Comparison of ENCODE assay signal across 8 cellular contexts in genomic region chr10:100986952-100987684, GRCh38. TPM values are rescaled to one million over a fixed set of nuclear protein-coding genes. Genes with fewer than 3 reads are reported as not detected.
DNase-seq lines count a peak whose midpoint lies in the region; ATAC-seq and TF ChIP-seq lines count a peak whose summit lies in the region.

MRPL43 (minus strand) TSS chr10:100987497; CDS start chr10:100987443, 54 bp downstream.
TWNK (plus strand) TSS chr10:100987543; CDS start chr10:100988211, 668 bp downstream.

- CTCF ChIA-PET in activated B cell treated with CpG ODN at 0.5 μM for 24 hours (lab: Charles Lee): interaction anchor here (6.0 kb wide), 1 partner anchor 10 kb away, joined by 34 read pairs; no protein-coding TSS in a partner anchor

- H3K4me1 Mint-ChIP-seq in activated B cell treated with CpG ODN at 0.5 μM for 24 hours: peaks cover 46% of the 10 kb centered on the region

- H3K4me2 ChIP-seq in smooth muscle cell: peak within 1 kb of the TSS; percentile 96

- peak within 1 kb of the TSS; percentile 82 for H3K27ac Mint-ChIP-seq in activated B cell treated with CpG ODN at 0.5 μM for 24 hours

- no peak for TF ChIP-seq CTCF in activated B cell treated with CpG ODN at 0.5 μM for 24 hours (IDR thresholded peaks at IDR 0.05)
- TF ChIP-seq CTCF in cardiac fibroblast (IDR thresholded peaks at IDR 0.05; ENCODE audit: low read depth, low read length): no peak
- no peak for TF ChIP-seq CTCF in smooth muscle cell (IDR thresholded peaks at IDR 0.05; ENCODE audit: borderline replicate concordance, insufficient read depth, poor library complexity, severe bottlenecking)

- peak; percentile 69 for ATAC-seq in GM18517 (IDR thresholded peaks at IDR 0.05; ENCODE audit: unreplicated experiment)
- ATAC-seq in HG03025 (IDR thresholded peaks at IDR 0.05; ENCODE audit: low FRiP score, unreplicated experiment): peak; percentile 67
- ATAC-seq in activated B cell treated with CpG ODN at 0.5 μM for 24 hours (ENCODE audit: low read depth): peak; percentile 95

- H3K4me3 ChIP-seq in cardiac fibroblast (replicated peaks in 1 of 2; ENCODE audit: low read depth in 2 of 2, low read length in 2 of 2) (peak within 1 kb of the TSS; percentile 97 to 100), smooth muscle cell (peak within 1 kb of the TSS; percentile 88)

- H3K36me3 ChIP-seq in smooth muscle cell (ENCODE audit: low read depth): no peaks in the 10 kb centered on the region

- peak within 1 kb of the TSS; percentile 60 for H3K9ac ChIP-seq in smooth muscle cell (ENCODE audit: low read depth)

- H3K27me3 Mint-ChIP-seq in activated B cell treated with CpG ODN at 0.5 μM for 24 hours: no peaks in the 10 kb centered on the region

- peak; percentile 69 for DNase-seq in A172 (ENCODE audit: low spot score)
- DNase-seq in NCI-H2171 treated with DMSO at 0.1 percent for 48 hours (lab: John Stamatoyannopoulos, UW): peak; percentile 47
- peak; percentile 81 for DNase-seq in activated B cell treated with CpG ODN at 0.5 μM for 24 hours
- peak; percentile 73 to 77 for DNase-seq in cardiac fibroblast (ENCODE audit: low read depth in 2 of 2)
- DNase-seq in inferior parietal cortex (ENCODE audit: extremely low spot score): peak; percentile 93
- DNase-seq in smooth muscle cell (lab: John Stamatoyannopoulos, UW; ENCODE audit: unreplicated experiment): peak; percentile 46

- 1% methylated on average over 75 of the region's 75 CpGs for WGBS in smooth muscle cell (ENCODE audit: low lambda C conversion rate)

- H3K9me3 ChIP-seq in smooth muscle cell (replicated peaks; ENCODE audit: low read depth): no peaks in the 10 kb centered on the region

- peaks cover 29% of the 10 kb centered on the region for H3K79me2 ChIP-seq in smooth muscle cell (ENCODE audit: low read depth)

- no peaks in the 10 kb centered on the region for H3K9me3 Mint-ChIP-seq in activated B cell treated with CpG ODN at 0.5 μM for 24 hours

- H3K27me3 ChIP-seq in smooth muscle cell (ENCODE audit: low read depth): no peaks in the 10 kb centered on the region

- H3K27ac ChIP-seq in smooth muscle cell (ENCODE audit: low read depth): peak within 1 kb of the TSS; percentile 65

- peaks cover 9% of the 10 kb centered on the region for H3K4me1 ChIP-seq in smooth muscle cell (ENCODE audit: low read depth)

- POLR2A ChIA-PET in activated B cell treated with CpG ODN at 0.5 μM for 24 hours (lab: Charles Lee): interaction anchor here (1.0 to 4.7 kb wide), 2 partner anchors 11 to 75 kb away, joined by 3 to 54 read pairs; partner anchors contain the start of genes LZTS2 and SLF2

- H2AFZ ChIP-seq in smooth muscle cell (ENCODE audit: low read depth): peak within 1 kb of the TSS; percentile 99

- peaks cover 50% of the 10 kb centered on the region for H3K36me3 Mint-ChIP-seq in activated B cell treated with CpG ODN at 0.5 μM for 24 hours (ENCODE audit: low read depth)

- intact Hi-C loops in activated B cell treated with CpG ODN at 0.5 μM for 24 hours (cut with micrococcal nuclease): loop anchor here (1.0 to 2.0 kb wide), 2 partner anchors 10 to 18 kb away; partner anchors contain the start of gene SEMA4G

- no peaks in the 10 kb centered on the region for H3F3A ChIP-seq in smooth muscle cell (ENCODE audit: low read depth)

- H4K20me1 ChIP-seq in smooth muscle cell (ENCODE audit: low read depth): no peaks in the 10 kb centered on the region

- H3K4me3 Mint-ChIP-seq in activated B cell treated with CpG ODN at 0.5 μM for 24 hours: peak within 1 kb of the TSS; percentile 92

RNA-seq across cellular contexts. Expression of gene MRPL43, which starts in this region (rescaled TPM):
- total RNA-seq in A172 (2014; rRNA removed; shearing (Covaris generic)): 92.5 and 118 TPM in 2 replicates
- total RNA-seq in activated B cell treated with CpG ODN at 0.5 μM for 24 hours (44.2 and 46.3 TPM in 2 replicates), smooth muscle cell (59.3 and 89.9 TPM in 2 replicates)
- 104 and 120 TPM in 2 replicates for polyA plus RNA-seq in smooth muscle cell

RNA-seq across cellular contexts. Expression of gene TWNK, which starts in this region (rescaled TPM):
- total RNA-seq in A172 (2014; rRNA removed; shearing (Covaris generic)): 6.4 and 25.1 TPM in 2 replicates
- 19.2 and 20.5 TPM in 2 replicates for total RNA-seq in activated B cell treated with CpG ODN at 0.5 μM for 24 hours
- 2.0 and 2.3 TPM in 2 replicates for total RNA-seq in smooth muscle cell
- 2.5 and 3.9 TPM in 2 replicates for polyA plus RNA-seq in smooth muscle cell

Comparison
In these comparisons a context has a peak if more than half of its experiments do, and no peak if none do; other contexts are left out.
1. Peak in every context shown above with its lines: DNase-seq, ATAC-seq, H3K4me3 ChIP-seq and H3K27ac ChIP-seq.